In genomic region chr7:99579956-99580777, GRCh38 we compare ENCODE assay signal across 8 cellular contexts. TPM values are rescaled to one million over a fixed set of nuclear protein-coding genes. Genes with fewer than 3 reads are reported as not detected.
A peak's percentile ranks its signal among the peaks of the same experiment; 100 is the strongest.
DNase-seq lines count a peak whose midpoint lies in the region; ATAC-seq lines count a peak whose summit lies in the region.

No MANE protein-coding gene starts in this region.

- peak overlapping the region; percentile 65 to 82 for H3K4me3 ChIP-seq in stomach smooth muscle (ENCODE audit: low read length in 2 of 2)

- H3K36me3 ChIP-seq in stomach smooth muscle (ENCODE audit: control insufficient read depth in 2 of 2, insufficient read depth in 2 of 2, low read length in 2 of 2) = no peaks in the 10 kb centered on the region

- H3K27ac Mint-ChIP-seq in natural killer cell treated with Interleukin-12 subunit alpha and Interleukin-12 subunit beta and Interleukin-15 and Interleukin-18, amount 100 ng/mL, for 72 hours = peak overlapping the region in 1 of 2 donors; percentile 61

- H3K36me3 Mint-ChIP-seq in natural killer cell treated with Interleukin-12 subunit alpha and Interleukin-12 subunit beta and Interleukin-15 and Interleukin-18, amount 100 ng/mL, for 72 hours = no peaks in the 10 kb centered on the region

- peak overlapping the region; percentile 83 for H3K4me3 Mint-ChIP-seq in natural killer cell treated with Interleukin-12 subunit alpha and Interleukin-12 subunit beta and Interleukin-15 and Interleukin-18, amount 100 ng/mL, for 72 hours

- H3K9me3 ChIP-seq in stomach smooth muscle (ENCODE audit: control insufficient read depth in 2 of 2, low read length in 2 of 2) = no peaks in the 10 kb centered on the region

- peaks cover 8 to 20% of the 10 kb centered on the region in 2 donors for H3K4me1 Mint-ChIP-seq in natural killer cell treated with Interleukin-12 subunit alpha and Interleukin-12 subunit beta and Interleukin-15 and Interleukin-18, amount 100 ng/mL, for 72 hours (ENCODE audit: low read depth in 2 of 2)

- ATAC-seq in natural killer cell treated with Interleukin-12 subunit alpha and Interleukin-12 subunit beta and Interleukin-15 and Interleukin-18, amount 100 ng/mL, for 72 hours = peak; percentile 68 to 71
- no peak for ATAC-seq in HG03045 (IDR thresholded peaks at IDR 0.05; ENCODE audit: unreplicated experiment)

- H3K27me3 Mint-ChIP-seq in natural killer cell treated with Interleukin-12 subunit alpha and Interleukin-12 subunit beta and Interleukin-15 and Interleukin-18, amount 100 ng/mL, for 72 hours = no peaks in the 10 kb centered on the region

- H3K27me3 ChIP-seq in stomach smooth muscle (ENCODE audit: control insufficient read depth in 1 of 2, insufficient read depth in 2 of 2, low read length in 2 of 2) = no peaks in the 10 kb centered on the region

- peak; percentile 55 for DNase-seq in DMS 273 treated with DMSO at 0.1 percent for 48 hours (lab: John Stamatoyannopoulos, UW)
- DNase-seq in NCI-H345 (lab: John Stamatoyannopoulos, UW) = peak; percentile 58
- DNase-seq in activated T-cell treated with anti-CD3 and anti-CD28 coated beads, Interleukin-2, amount 50 U/mL, for 1 hour = peak; percentile 71
- peak; percentile 5 for DNase-seq in fibroblast of gingiva (ENCODE audit: low read depth)
- DNase-seq in natural killer cell treated with Interleukin-12 subunit alpha and Interleukin-12 subunit beta and Interleukin-15 and Interleukin-18, amount 100 ng/mL, for 72 hours (ENCODE audit: low spot score) = no peak
- DNase-seq in SW 1271 (lab: John Stamatoyannopoulos, UW) = no peak

- no peaks in the 10 kb centered on the region for H3K9me3 Mint-ChIP-seq in natural killer cell treated with Interleukin-12 subunit alpha and Interleukin-12 subunit beta and Interleukin-15 and Interleukin-18, amount 100 ng/mL, for 72 hours

- peaks cover 7% of the 10 kb centered on the region for H3K4me1 ChIP-seq in stomach smooth muscle (ENCODE audit: control insufficient read depth, insufficient read depth, low read length)

- peak overlapping the region; percentile 54 to 84 for H3K9ac ChIP-seq in stomach smooth muscle (ENCODE audit: low read length in 2 of 2)

- peak overlapping the region; percentile 6 for H3K27ac ChIP-seq in stomach smooth muscle (ENCODE audit: low read length)

RNA-seq across cellular contexts. Expression of gene TMEM225B, which starts 17.9 kb away (rescaled TPM):
- total RNA-seq in natural killer cell treated with Interleukin-12 subunit alpha and Interleukin-12 subunit beta and Interleukin-15 and Interleukin-18, amount 100 ng/mL, for 72 hours = 1 to 10 TPM in 1 of 2 donors, under 1 TPM in 1; 0.78 to 1.1 TPM

RNA-seq across cellular contexts. Expression of gene ZNF655, which starts 21.7 kb away (rescaled TPM):
- total RNA-seq in natural killer cell treated with Interleukin-12 subunit alpha and Interleukin-12 subunit beta and Interleukin-15 and Interleukin-18, amount 100 ng/mL, for 72 hours = 100 to 1,000 TPM; 111 to 115 TPM

RNA-seq across cellular contexts. Expression of gene FAM200A, which starts 28.3 kb away (rescaled TPM):
- 1 to 10 TPM; 2.7 to 4.3 TPM for total RNA-seq in natural killer cell treated with Interleukin-12 subunit alpha and Interleukin-12 subunit beta and Interleukin-15 and Interleukin-18, amount 100 ng/mL, for 72 hours

RNA-seq across cellular contexts. Expression of gene ZSCAN25, which starts 36.6 kb away (rescaled TPM):
- 10 to 100 TPM; 26.5 to 33.3 TPM for total RNA-seq in natural killer cell treated with Interleukin-12 subunit alpha and Interleukin-12 subunit beta and Interleukin-15 and Interleukin-18, amount 100 ng/mL, for 72 hours

Comparison
In these comparisons a context has a peak if more than half of its experiments do, and no peak if none do; other contexts are left out.
1. DNase-seq: peak in DMS 273 treated with DMSO at 0.1 percent for 48 hours (single experiment), NCI-H345 (single experiment), activated T-cell treated with anti-CD3 and anti-CD28 coated beads, Interleukin-2, amount 50 U/mL, for 1 hour (single experiment) and fibroblast of gingiva (single experiment); none in natural killer cell treated with Interleukin-12 subunit alpha and Interleukin-12 subunit beta and Interleukin-15 and Interleukin-18, amount 100 ng/mL, for 72 hours (single experiment) and SW 1271 (0 of 2).